Comparison of ENCODE assay signal across 8 cellular contexts in genomic region chr7:24756989-24757798, GRCh38. TPM values are rescaled to one million over a fixed set of nuclear protein-coding genes. Genes with fewer than 3 reads are reported as not detected.
A peak's percentile ranks its signal among the peaks of the same experiment; 100 is the strongest.
DNase-seq lines count a peak whose midpoint lies in the region; ATAC-seq and TF ChIP-seq lines count a peak whose summit lies in the region.

TSS of gene GSDME (minus strand) at chr7:24757464. CDS start at chr7:24749774, 7,690 bp downstream.

- H3K4me3 ChIP-seq in CD4-positive, alpha-beta memory T cell (ENCODE audit: low read length in 2 of 2), result peak within 1 kb of the TSS in 1 of 2 donors; percentile 46
- H3K4me3 ChIP-seq in SU-DHL-6 (ENCODE audit: insufficient read depth, low read length, poor library complexity, severe bottlenecking) (peak within 1 kb of the TSS; percentile 50), mammary epithelial cell (replicated peaks in 1 of 3; ENCODE audit: insufficient read depth in 1 of 3, low read depth in 2 of 3, low read length in 3 of 3) (peak within 1 kb of the TSS; percentile 66 to 73 (median 66)), iPS-18c (ENCODE audit: insufficient read depth, low read depth, low read length) (peak within 1 kb of the TSS; percentile 72), sigmoid colon (peak within 1 kb of the TSS; percentile 59 to 79 (median 77))

- H3K4me2 ChIP-seq in SU-DHL-6 (ENCODE audit: low read depth, low read length, poor library complexity, severe bottlenecking) (peak within 1 kb of the TSS; percentile 53), mammary epithelial cell (ENCODE audit: insufficient read depth, low read depth, low read length) (peak within 1 kb of the TSS; percentile 95)

- no peaks in the 10 kb centered on the region for H3F3A ChIP-seq in SU-DHL-6 (ENCODE audit: insufficient read depth)

- POLR2A ChIA-PET in CD4-positive, alpha-beta memory T cell (lab: Charles Lee; ENCODE audit: partially characterized antibody), result no interaction called here

- peaks cover 8 to 26% (median 18%) of the 10 kb centered on the region in 4 donors for H3K4me1 Mint-ChIP-seq in CD4-positive, alpha-beta memory T cell

- peaks cover 0 to 3% (median 0%) of the 10 kb centered on the region in 8 donors for H3K9me3 Mint-ChIP-seq in CD4-positive, alpha-beta memory T cell

- H3K36me3 Mint-ChIP-seq in CD4-positive, alpha-beta memory T cell, result peaks cover 0 to 3% of the 10 kb centered on the region in 2 donors

- H3K4me1 ChIP-seq in CD4-positive, alpha-beta memory T cell (ENCODE audit: insufficient read depth, low read length), result peaks cover 20% of the 10 kb centered on the region
- H3K4me1 ChIP-seq in mammary epithelial cell (ENCODE audit: insufficient read depth, low read length) (peaks cover 41% of the 10 kb centered on the region), sigmoid colon (peaks cover 0 to 15% (median 10%) of the 10 kb centered on the region in 4 donors)

- no peak for TF ChIP-seq EP300 in sigmoid colon (IDR thresholded peaks at IDR 0.05)

- intact Hi-C loops in CD4-positive, alpha-beta memory T cell (cut with micrococcal nuclease), result no loop called here
- intact Hi-C loops in mammary epithelial cell (cut with micrococcal nuclease) (loop anchor here (1.0 to 2.0 kb wide), 2 partner anchors 15 to 30 kb away; no protein-coding TSS in a partner anchor), sigmoid colon (cut with DNase I) (loop anchor here (5.0 kb wide), 1 partner anchor 185 kb away; the partner anchor contains the start of gene PALS2)

- no peaks in the 10 kb centered on the region for H3K79me2 ChIP-seq in SU-DHL-6 (ENCODE audit: insufficient read depth, low read length)
- peaks cover 41% of the 10 kb centered on the region for H3K79me2 ChIP-seq in mammary epithelial cell (ENCODE audit: insufficient read depth, low read length)

- peak within 1 kb of the TSS in 1 of 7 donors; percentile 51 for H3K27ac Mint-ChIP-seq in CD4-positive, alpha-beta memory T cell

- TF ChIP-seq POLR2A in sigmoid colon (IDR thresholded peaks at IDR 0.05), result no peak

- no peaks in the 10 kb centered on the region for H3K9me3 ChIP-seq in CD4-positive, alpha-beta memory T cell (ENCODE audit: control insufficient read depth in 1 of 2, low read length in 2 of 2)
- H3K9me3 ChIP-seq in SU-DHL-6 (ENCODE audit: insufficient read depth, low read length) (no peaks in the 10 kb centered on the region), mammary epithelial cell (replicated peaks; ENCODE audit: insufficient read depth, low read length) (no peaks in the 10 kb centered on the region), iPS-18c (ENCODE audit: control insufficient read depth, insufficient read depth, low read length) (no peaks in the 10 kb centered on the region), sigmoid colon (no peaks in the 10 kb centered on the region)

- peak; percentile 46 for ATAC-seq in HG03342 (IDR thresholded peaks at IDR 0.05; ENCODE audit: unreplicated experiment)

- CTCF ChIA-PET in CD4-positive, alpha-beta memory T cell (lab: Charles Lee; ENCODE audit: partially characterized antibody), result interaction anchor here (1.1 to 1.4 kb wide), 2 partner anchors 335 to 336 kb away, joined by 3 read pairs; no protein-coding TSS in a partner anchor
- CTCF ChIA-PET in mammary epithelial cell (lab: Charles Lee; ENCODE audit: low non-redundant PET), result no interaction called here

- BruUV-seq in mammary epithelial cell (replicated peaks; lab: Mats Ljungman, UMichigan), result no TSS peak

- H3K27ac ChIP-seq in CD4-positive, alpha-beta memory T cell (ENCODE audit: low read depth, low read length), result no peak within 1 kb of the TSS
- H3K27ac ChIP-seq in SU-DHL-6 (ENCODE audit: low read depth, low read length) (no peak within 1 kb of the TSS), mammary epithelial cell (ENCODE audit: insufficient read depth, low read depth, low read length) (peak within 1 kb of the TSS; percentile 97), sigmoid colon (peak within 1 kb of the TSS; percentile 82 to 89 (median 84))

- peak within 1 kb of the TSS; percentile 44 for H3K9ac ChIP-seq in SU-DHL-6 (ENCODE audit: low read length)
- H3K9ac ChIP-seq in mammary epithelial cell (ENCODE audit: insufficient read depth, low read length), result peak within 1 kb of the TSS; percentile 87

- dilution Hi-C loops in mammary epithelial cell (cut with HindIII; ENCODE audit: low sequenced_read_pairs), result no loop called here

- peak within 1 kb of the TSS; percentile 77 to 95 (median 82) for H3K4me3 Mint-ChIP-seq in CD4-positive, alpha-beta memory T cell

- H4K20me1 ChIP-seq in SU-DHL-6 (ENCODE audit: low read depth, low read length) (no peaks in the 10 kb centered on the region), mammary epithelial cell (ENCODE audit: insufficient read depth, low read length) (no peaks in the 10 kb centered on the region)

- H3K9me2 ChIP-seq in SU-DHL-6 (replicated peaks; ENCODE audit: insufficient read depth, low read length), result no peaks in the 10 kb centered on the region

- H2AFZ ChIP-seq in SU-DHL-6 (ENCODE audit: low read depth, low read length, severe bottlenecking) (peak within 1 kb of the TSS; percentile 68), mammary epithelial cell (ENCODE audit: low read depth, low read length) (peak within 1 kb of the TSS; percentile 91)

- peaks cover 30 to 42% of the 10 kb centered on the region in 2 donors for H3K27me3 Mint-ChIP-seq in CD4-positive, alpha-beta memory T cell

- in situ Hi-C loops in mammary epithelial cell (cut with MboI; ENCODE audit: low sequenced_read_pairs in 2 of 2), result no loop called here

- DNase-seq in CD4-positive, alpha-beta memory T cell, result peak in 4 of 5 donors; percentile 6 to 26 (median 16)
- peak; percentile 23 for DNase-seq in GM19240 (ENCODE audit: insufficient read length, low spot score)
- peak; percentile 70 for DNase-seq in mammary epithelial cell
- peak; percentile 80 for DNase-seq in sigmoid colon
- DNase-seq in NCI-H128 (lab: John Stamatoyannopoulos, UW; ENCODE audit: unreplicated experiment), result no peak

- H3K27me3 ChIP-seq in CD4-positive, alpha-beta memory T cell (ENCODE audit: insufficient read depth, low read length), result peaks cover 13% of the 10 kb centered on the region
- H3K27me3 ChIP-seq in SU-DHL-6 (ENCODE audit: low read length) (no peaks in the 10 kb centered on the region), mammary epithelial cell (ENCODE audit: insufficient read depth, low read length) (no peaks in the 10 kb centered on the region), sigmoid colon (no peaks in the 10 kb centered on the region)

- no peaks in the 10 kb centered on the region for H3K36me3 ChIP-seq in CD4-positive, alpha-beta memory T cell (ENCODE audit: insufficient read depth, low read length)
- H3K36me3 ChIP-seq in SU-DHL-6 (ENCODE audit: low read length) (no peaks in the 10 kb centered on the region), mammary epithelial cell (ENCODE audit: insufficient read depth, low read length) (no peaks in the 10 kb centered on the region), sigmoid colon (no peaks in the 10 kb centered on the region)

- TF ChIP-seq CTCF in SU-DHL-6 (IDR thresholded peaks at IDR 0.05; ENCODE audit: insufficient read depth, low read length, poor library complexity, severe bottlenecking) (no peak), mammary epithelial cell (conservative IDR thresholded peaks at IDR 0.05 in 1 of 2, IDR thresholded peaks at IDR 0.05 in 1 of 2; ENCODE audit: extremely low read depth in 1 of 2, insufficient read depth in 1 of 2, low read depth in 1 of 2, low read length in 2 of 2) (no peak), sigmoid colon (IDR thresholded peaks at IDR 0.05) (no peak)

- WGBS in mammary epithelial cell (ENCODE audit: low coverage, missing lambda C conversion rate), result 0% methylated on average over 14 of the region's 89 CpGs
- 1% methylated on average over 89 of the region's 89 CpGs for WGBS in sigmoid colon, 2 donors

RNA-seq across cellular contexts. Expression of gene GSDME, which starts in this region (rescaled TPM):
- 1 to 10 TPM; 1.4 to 1.7 TPM for total RNA-seq in CD4-positive, alpha-beta memory T cell
- under 1 TPM; 0.46 to 0.47 TPM for polyA plus RNA-seq in CD4-positive, alpha-beta memory T cell
- 10 to 100 TPM; 76.8 to 95.6 TPM for total RNA-seq in mammary epithelial cell
- 56.3 TPM for polyA plus RNA-seq in mammary epithelial cell
- polyA minus RNA-seq in mammary epithelial cell, result 84.2 TPM
- total RNA-seq in sigmoid colon, result 10 to 100 TPM in 3 of 4 donors, 1 to 10 TPM in 1; 7.1 to 11.9 (median 11.0) TPM
- 1 to 10 TPM; 1.6 to 4.2 (median 2.6) TPM for polyA plus RNA-seq in sigmoid colon

Comparison
In these comparisons a context has a peak if more than half of its experiments do, and no peak if none do; other contexts are left out.
1. RNA of gene GSDME (total RNA-seq): 76.8 to 95.6 TPM in mammary epithelial cell; 7.1 to 11.9 TPM in sigmoid colon and 1.4 to 1.7 TPM in CD4-positive, alpha-beta memory T cell; every median in the first group is over 4 times any median in the second.
2. RNA of gene GSDME (polyA plus RNA-seq): 56.3 TPM in mammary epithelial cell (single experiment); 1.6 to 4.2 TPM in sigmoid colon and 0.46 to 0.47 TPM in CD4-positive, alpha-beta memory T cell; every median in the first group is over 10 times any median in the second.
3. H3K27ac ChIP-seq: peak in mammary epithelial cell (single experiment) and sigmoid colon (4 of 4); none in CD4-positive, alpha-beta memory T cell (single experiment) and SU-DHL-6 (single experiment).